ENCODE assay signal across 17 cellular contexts in the genomic region with DNA sequence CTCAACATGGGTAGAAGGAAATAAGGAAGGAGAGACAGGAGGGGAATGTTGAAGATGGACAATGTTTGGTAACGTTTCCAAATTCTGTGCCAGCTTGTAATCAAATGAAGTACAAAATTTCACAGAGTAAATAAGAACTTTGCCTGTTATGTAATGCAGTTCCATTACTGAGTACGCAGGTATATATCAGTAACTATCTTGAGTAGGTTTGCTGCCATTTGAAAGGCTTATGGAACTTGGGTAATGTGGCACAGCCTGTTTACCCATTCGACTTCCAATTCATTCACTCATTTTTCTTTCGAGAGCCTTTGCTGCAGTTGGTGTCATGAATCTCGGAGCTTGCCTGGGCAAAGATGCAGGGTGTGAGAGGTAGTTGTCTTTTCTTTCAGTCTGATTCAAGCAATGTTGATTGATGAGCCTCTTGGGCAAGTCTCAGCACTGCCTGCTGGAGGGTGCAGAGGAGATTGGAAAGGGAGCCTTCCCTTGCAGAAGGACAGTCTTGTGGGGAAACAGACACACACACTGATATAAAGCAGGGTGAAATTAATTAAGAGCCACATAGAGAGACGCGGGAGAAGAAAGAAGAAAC. TPM values are rescaled to one million over a fixed set of nuclear protein-coding genes. Genes with fewer than 3 reads are reported as not detected.
DNase-seq lines count a peak whose midpoint lies in the region; ATAC-seq and TF ChIP-seq lines count a peak whose summit lies in the region.
"Had no signal": no experiment of that assay in that cellular context is flagged by ENCODE, and none has a peak within 500 bp of the region (broad histone marks: within the 10 kb centered on the region; RNA-seq: fewer than 3 reads in every experiment).

No MANE protein-coding gene starts in this region.

- POLR2A ChIA-PET in PC-3 (lab: Charles Lee; ENCODE audit: unreplicated experiment), result no interaction called here

- H3K36me3 Mint-ChIP-seq in type B pancreatic cell, result no peaks in the 10 kb centered on the region
- H3K36me3 Mint-ChIP-seq: CD8-positive, alpha-beta T cell had no signal

- no peaks in the 10 kb centered on the region for H3F3A ChIP-seq in PC-3 (ENCODE audit: low read length, unreplicated experiment)

- H3K27ac Mint-ChIP-seq in type B pancreatic cell, result peak overlapping the region; percentile 65
- H3K27ac Mint-ChIP-seq: CD8-positive, alpha-beta T cell; HFFc6 had no signal

- H3K9me3 Mint-ChIP-seq in type B pancreatic cell, result peaks cover 5% of the 10 kb centered on the region
- H3K9me3 Mint-ChIP-seq: CD8-positive, alpha-beta T cell; HFFc6 had no signal

- H3K79me2 ChIP-seq in PC-3 (ENCODE audit: low read length), result no peaks in the 10 kb centered on the region

- H3K27me3 ChIP-seq in PC-3 (ENCODE audit: low read length) (peaks cover 13% of the 10 kb centered on the region), right lobe of liver (no peaks in the 10 kb centered on the region)
- H3K27me3 ChIP-seq: BLaER1 treated with 17β-estradiol and CSF1 and Interleukin-3, amounts not matched to agents 10 nM and 100 nM had no signal

- H3K4me1 ChIP-seq in PC-3 (ENCODE audit: insufficient read depth, low read length) (peaks cover 15% of the 10 kb centered on the region), right lobe of liver (no peaks in the 10 kb centered on the region)
- H3K4me1 ChIP-seq: BLaER1 treated with 17β-estradiol and CSF1 and Interleukin-3, amounts not matched to agents 10 nM and 100 nM had no signal

- CTCF ChIA-PET in PC-3 (lab: Charles Lee), result no interaction called here

- no peak for TF ChIP-seq CTCF in PC-3 (conservative IDR thresholded peaks at IDR 0.05; ENCODE audit: low read depth, low read length)
- peak; percentile 18 for TF ChIP-seq CTCF in epithelial cell of esophagus (IDR thresholded peaks at IDR 0.05; ENCODE audit: insufficient read depth, low read depth, low read length, missing control alignments)
- no peak for TF ChIP-seq CTCF in right lobe of liver (IDR thresholded peaks at IDR 0.05)
- TF ChIP-seq CTCF in type B pancreatic cell (conservative IDR thresholded peaks at IDR 0.05), result no peak

- H3K4me3 ChIP-seq in PC-3 (ENCODE audit: low read length), result no peak overlapping the region
- no peak overlapping the region for H3K4me3 ChIP-seq in epithelial cell of esophagus (ENCODE audit: low read length)
- H3K4me3 ChIP-seq in right lobe of liver, result no peak overlapping the region
- H3K4me3 ChIP-seq: BLaER1 treated with 17β-estradiol and CSF1 and Interleukin-3, amounts not matched to agents 10 nM and 100 nM; GM12878 had no signal

- DNase-seq in PC-3 (no peak), epithelial cell of esophagus (ENCODE audit: low read depth) (peak; percentile 97), right lobe of liver (no peak), type B pancreatic cell (ENCODE audit: extremely low spot score, unreplicated experiment) (no peak), NCI-H2196 treated with DMSO at 0.1 percent for 48 hours (lab: John Stamatoyannopoulos, UW; ENCODE audit: unreplicated experiment) (no peak), RKO (ENCODE audit: low spot score) (no peak)
- DNase-seq: Calu3; CD8-positive, alpha-beta T cell; HFFc6; IMR-90; NCI-H1417 treated with DMSO at 0.1 percent for 48 hours; NCI-H187 treated with DMSO at 0.1 percent for 48 hours; NCI-H526 had no signal

- H3K4me2 ChIP-seq in PC-3 (ENCODE audit: low read length), result no peak overlapping the region
- H3K4me2 ChIP-seq: BLaER1 treated with 17β-estradiol and CSF1 and Interleukin-3, amounts not matched to agents 10 nM and 100 nM had no signal

- WGBS in right lobe of liver (ENCODE audit: insufficient coverage, low coverage, low lambda C conversion rate, missing lambda C conversion rate), result 48% methylated on average over 5 of the region's 7 CpGs

- no peak for TF ChIP-seq POLR2A in right lobe of liver (IDR thresholded peaks at IDR 0.05)

- H3K9me2 ChIP-seq in PC-3 (replicated peaks; ENCODE audit: low read length), result no peaks in the 10 kb centered on the region

- H3K36me3 ChIP-seq in PC-3 (ENCODE audit: low read depth, low read length), result no peaks in the 10 kb centered on the region
- H3K36me3 ChIP-seq in right lobe of liver, result no peaks in the 10 kb centered on the region
- H3K36me3 ChIP-seq: BLaER1 treated with 17β-estradiol and CSF1 and Interleukin-3, amounts not matched to agents 10 nM and 100 nM had no signal

- no peaks in the 10 kb centered on the region for H4K20me1 ChIP-seq in PC-3 (ENCODE audit: low read length)
- H4K20me1 ChIP-seq: BLaER1 treated with 17β-estradiol and CSF1 and Interleukin-3, amounts not matched to agents 10 nM and 100 nM had no signal

- H3K4me3 Mint-ChIP-seq in type B pancreatic cell, result peak overlapping the region; percentile 23
- H3K4me3 Mint-ChIP-seq: CD8-positive, alpha-beta T cell; HFFc6 had no signal

- no peaks in the 10 kb centered on the region for H3K4me1 Mint-ChIP-seq in type B pancreatic cell (ENCODE audit: unreplicated experiment)

- peak overlapping the region; percentile 39; the same call in 1 of the 2 replicates for H2AFZ ChIP-seq in PC-3 (ENCODE audit: low read length)

- H3K27me3 Mint-ChIP-seq in type B pancreatic cell, result peaks cover 6% of the 10 kb centered on the region

- intact Hi-C loops in PC-3 (cut with micrococcal nuclease), result no loop called here
- intact Hi-C loops in right lobe of liver (cut with DNase I), result no loop called here

- H3K27ac ChIP-seq in PC-3 (ENCODE audit: low read length) (no peak overlapping the region), right lobe of liver (no peak overlapping the region)
- H3K27ac ChIP-seq: BLaER1 treated with 17β-estradiol and CSF1 and Interleukin-3, amounts not matched to agents 10 nM and 100 nM had no signal

- no TSS peak for BruUV-seq in PC-3 (replicated peaks; lab: Mats Ljungman, UMichigan)

- no peak overlapping the region for H3K9ac ChIP-seq in PC-3 (ENCODE audit: low read length)
- H3K9ac ChIP-seq: BLaER1 treated with 17β-estradiol and CSF1 and Interleukin-3, amounts not matched to agents 10 nM and 100 nM had no signal

- H3K9me3 ChIP-seq in PC-3 (ENCODE audit: low read length) (no peaks in the 10 kb centered on the region), right lobe of liver (no peaks in the 10 kb centered on the region)
- H3K9me3 ChIP-seq: BLaER1 treated with 17β-estradiol and CSF1 and Interleukin-3, amounts not matched to agents 10 nM and 100 nM had no signal

- ATAC-seq in PC-3, result no peak
- ATAC-seq in right lobe of liver, result peak; percentile 36 to 58 (median 48)
- no peak for ATAC-seq in GM19397 (IDR thresholded peaks at IDR 0.05; ENCODE audit: unreplicated experiment)
- ATAC-seq: CD8-positive, alpha-beta T cell; GM12878; Right ventricle myocardium inferior had no signal

RNA-seq across cellular contexts. Expression of gene ZNF18, which starts 53.4 kb away (rescaled TPM):
- total RNA-seq in PC-3 (2014; rRNA removed), result 7.4 and 10.1 TPM in 2 replicates
- 1 to 10 TPM; 3.7 to 7.0 (median 4.2) TPM for total RNA-seq in right lobe of liver
- 7.3 and 8.2 TPM in 2 replicates for total RNA-seq in type B pancreatic cell (ENCODE audit: low replicate concordance)

Comparison
In these comparisons a context has a peak if more than half of its experiments do, and no peak if none do; other contexts are left out.
1. ATAC-seq: peak in right lobe of liver (4 of 4); none in PC-3 (single experiment) and GM19397 (single experiment).